ENCODE assay signal across 14 cellular contexts in the genomic region with DNA sequence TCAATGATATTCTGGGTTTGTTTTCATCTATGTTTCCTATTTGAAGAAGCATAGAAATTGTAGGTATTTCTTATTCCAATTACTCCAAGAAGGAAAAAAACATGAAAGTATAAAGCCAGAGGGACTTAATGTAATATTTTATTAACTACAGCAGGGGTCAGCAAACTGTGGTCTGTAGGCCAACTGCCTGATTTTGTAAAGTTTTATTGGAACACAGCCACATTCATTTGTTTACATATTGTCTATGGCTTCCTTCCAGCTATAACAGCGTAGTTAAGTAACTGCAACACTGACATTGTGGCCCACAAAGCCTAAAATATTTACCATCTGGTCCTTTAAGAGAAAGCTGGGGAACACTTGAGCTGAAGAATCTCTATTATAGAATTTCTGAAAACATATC.
A peak's percentile ranks its signal among the peaks of the same experiment; 100 is the strongest.
DNase-seq lines count a peak whose midpoint lies in the region; ATAC-seq and TF ChIP-seq lines count a peak whose summit lies in the region.
"Had no signal": no experiment of that assay in that cellular context is flagged by ENCODE, and none has a peak within 500 bp of the region (broad histone marks: within the 10 kb centered on the region; RNA-seq: fewer than 3 reads in every experiment).

No MANE protein-coding gene starts in this region.

- TF ChIP-seq CTCF in epithelial cell of esophagus (IDR thresholded peaks at IDR 0.05; ENCODE audit: insufficient read depth, low read depth, low read length, missing control alignments): no peak
- TF ChIP-seq CTCF in upper lobe of right lung (IDR thresholded peaks at IDR 0.05): no peak

- peak; percentile 8 for DNase-seq in NCI-H2107 treated with DMSO at 0.1 percent for 48 hours (lab: John Stamatoyannopoulos, UW; ENCODE audit: unreplicated experiment)
- DNase-seq in NCI-H2107 (lab: John Stamatoyannopoulos, UW): no peak
- peak; percentile 25 for DNase-seq in NCI-H226
- DNase-seq in epithelial cell of esophagus (ENCODE audit: low read depth): peak; percentile 42
- DNase-seq in renal cortical epithelial cell (ENCODE audit: low read depth): peak; percentile 46
- DNase-seq in upper lobe of right lung: no peak
- no peak for DNase-seq in GM19240 (ENCODE audit: insufficient read length, low spot score)
- DNase-seq in activated CD4-positive, alpha-beta T cell treated with anti-CD3 and anti-CD28 coated beads, Interleukin-2, amount 50 U/mL, for 4 hours: no peak
- DNase-seq: ACHN, heart left ventricle, NCI-H146, sigmoid colon had no signal

- H3K9me3 ChIP-seq in upper lobe of right lung: no peaks in the 10 kb centered on the region
- H3K9me3 ChIP-seq: heart left ventricle, sigmoid colon, vagina had no signal

- H3K4me3 ChIP-seq in epithelial cell of esophagus (ENCODE audit: low read length) (no peak overlapping the region), upper lobe of right lung (no peak overlapping the region)
- H3K4me3 ChIP-seq: heart left ventricle, sigmoid colon, vagina had no signal

- intact Hi-C loops in upper lobe of right lung (cut with DNase I): no loop called here

- H3K27ac ChIP-seq in upper lobe of right lung: no peak overlapping the region
- H3K27ac ChIP-seq: sigmoid colon, vagina had no signal

- H3K36me3 ChIP-seq in upper lobe of right lung: no peaks in the 10 kb centered on the region
- H3K36me3 ChIP-seq: vagina had no signal

- H3K4me1 ChIP-seq in upper lobe of right lung: peaks cover 6% of the 10 kb centered on the region

- H3K27me3 ChIP-seq in upper lobe of right lung: no peaks in the 10 kb centered on the region
- H3K27me3 ChIP-seq: heart left ventricle, sigmoid colon, vagina had no signal

- no peak for ATAC-seq in upper lobe of right lung
- ATAC-seq: Right ventricle myocardium inferior had no signal

Comparison
In these comparisons a context has a peak if more than half of its experiments do, and no peak if none do; other contexts are left out.
1. DNase-seq: peak in NCI-H2107 treated with DMSO at 0.1 percent for 48 hours (single experiment), NCI-H226 (single experiment), epithelial cell of esophagus (single experiment) and renal cortical epithelial cell (single experiment); none in NCI-H2107 (single experiment), upper lobe of right lung (single experiment), GM19240 (single experiment) and activated CD4-positive, alpha-beta T cell treated with anti-CD3 and anti-CD28 coated beads, Interleukin-2, amount 50 U/mL, for 4 hours (0 of 2).